ENCODE assay signal across 1 cellular context in the genomic region with DNA sequence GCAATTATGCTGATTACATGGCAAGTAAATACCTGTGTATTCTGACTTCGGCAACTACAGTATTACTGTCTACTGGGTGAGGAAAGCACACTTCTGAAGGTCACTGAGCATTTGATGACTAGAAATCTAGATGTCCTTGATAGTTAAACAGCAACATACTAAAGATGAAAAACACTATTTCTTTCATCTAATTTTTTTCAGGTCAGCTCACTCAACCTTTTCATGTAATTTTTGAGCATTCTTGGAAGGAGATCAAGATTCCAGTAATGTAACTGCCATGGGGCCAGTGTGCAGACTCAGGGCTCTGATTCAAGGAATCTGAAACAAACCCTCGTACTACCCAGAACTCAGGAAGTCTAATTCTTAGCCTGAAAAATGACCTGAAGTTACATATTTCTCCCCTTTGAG.
TF ChIP-seq lines count a peak whose summit lies in the region.

No MANE protein-coding gene starts in this region.

TF ChIP-seq in IMR-90, 13 proteins besides CTCF, POLR2A, EP300 and RAD21:
- TF ChIP-seq, protein P1, sequence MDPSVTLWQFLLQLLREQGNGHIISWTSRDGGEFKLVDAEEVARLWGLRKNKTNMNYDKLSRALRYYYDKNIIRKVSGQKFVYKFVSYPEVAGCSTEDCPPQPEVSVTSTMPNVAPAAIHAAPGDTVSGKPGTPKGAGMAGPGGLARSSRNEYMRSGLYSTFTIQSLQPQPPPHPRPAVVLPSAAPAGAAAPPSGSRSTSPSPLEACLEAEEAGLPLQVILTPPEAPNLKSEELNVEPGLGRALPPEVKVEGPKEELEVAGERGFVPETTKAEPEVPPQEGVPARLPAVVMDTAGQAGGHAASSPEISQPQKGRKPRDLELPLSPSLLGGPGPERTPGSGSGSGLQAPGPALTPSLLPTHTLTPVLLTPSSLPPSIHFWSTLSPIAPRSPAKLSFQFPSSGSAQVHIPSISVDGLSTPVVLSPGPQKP (IDR thresholded peaks at IDR 0.05; ENCODE audit: borderline replicate concordance, low read depth, low read length) = no peak
- TF ChIP-seq NFE2L2 (IDR thresholded peaks at IDR 0.05; ENCODE audit: low read depth, low read length) (no peak), RCOR1 (IDR thresholded peaks at IDR 0.05; ENCODE audit: insufficient replicate concordance, low read length) (no peak), BHLHE40 (IDR thresholded peaks at IDR 0.05; ENCODE audit: low read depth, low read length) (no peak), MAFK (IDR thresholded peaks at IDR 0.05; ENCODE audit: low read depth, low read length) (no peak), RFX5 (IDR thresholded peaks at IDR 0.05; ENCODE audit: low read depth, low read length) (no peak), SMC3 (IDR thresholded peaks at IDR 0.05; ENCODE audit: low read depth, low read length) (no peak), CEBPB (IDR thresholded peaks at IDR 0.05; ENCODE audit: low read depth, low read length) (no peak), MXI1 (IDR thresholded peaks at IDR 0.05; ENCODE audit: borderline replicate concordance, low read depth, low read length) (no peak)
- TF ChIP-seq, protein P2, sequence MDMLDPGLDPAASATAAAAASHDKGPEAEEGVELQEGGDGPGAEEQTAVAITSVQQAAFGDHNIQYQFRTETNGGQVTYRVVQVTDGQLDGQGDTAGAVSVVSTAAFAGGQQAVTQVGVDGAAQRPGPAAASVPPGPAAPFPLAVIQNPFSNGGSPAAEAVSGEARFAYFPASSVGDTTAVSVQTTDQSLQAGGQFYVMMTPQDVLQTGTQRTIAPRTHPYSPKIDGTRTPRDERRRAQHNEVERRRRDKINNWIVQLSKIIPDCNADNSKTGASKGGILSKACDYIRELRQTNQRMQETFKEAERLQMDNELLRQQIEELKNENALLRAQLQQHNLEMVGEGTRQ (IDR thresholded peaks at IDR 0.05; ENCODE audit: low read depth, low read length) = no peak
